Comparison of ENCODE assay signal across 8 cellular contexts in the genomic region with DNA sequence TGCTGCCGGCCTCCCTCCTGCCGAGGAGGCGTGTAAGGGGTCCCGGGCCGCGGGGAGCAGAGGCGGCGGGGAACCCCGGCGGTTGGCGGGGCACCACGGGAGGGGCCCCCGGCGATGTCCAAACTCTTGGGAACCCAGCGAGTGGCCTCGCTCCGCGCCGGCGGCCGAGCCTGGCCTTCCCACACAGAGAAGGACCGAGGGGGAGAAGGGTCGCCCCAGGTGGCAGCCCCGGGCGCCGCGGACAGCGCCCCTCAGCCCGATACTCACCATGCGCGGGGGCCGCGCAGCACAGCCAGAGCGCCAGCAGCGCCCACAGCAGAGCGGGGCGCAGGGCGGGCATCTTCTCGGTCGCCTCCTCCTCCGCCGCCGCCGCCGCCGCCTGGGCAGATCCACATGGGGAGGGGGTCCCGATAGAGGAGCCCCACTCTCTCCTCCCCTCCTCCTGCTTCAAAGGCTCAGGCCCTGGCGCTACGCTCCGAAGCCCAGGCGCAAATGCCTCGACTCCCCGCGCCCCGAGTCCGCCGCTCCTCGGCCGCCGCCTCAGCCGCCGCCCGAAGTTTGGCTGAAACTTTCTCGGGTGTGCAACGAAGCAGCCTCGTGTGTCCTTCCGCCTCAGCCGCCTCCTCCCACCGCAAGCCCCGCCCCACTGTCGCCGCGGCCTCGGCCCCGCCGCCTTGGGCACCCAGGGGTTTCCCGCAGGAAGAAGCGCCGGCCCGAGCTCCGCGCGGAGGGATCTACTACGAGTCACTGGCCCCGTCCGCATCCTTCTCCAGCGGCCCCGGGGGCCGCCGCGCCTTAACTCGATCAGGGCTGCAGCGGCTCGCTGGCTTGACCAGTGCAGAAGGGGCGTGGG. TPM values are rescaled to one million over a fixed set of nuclear protein-coding genes. Genes with fewer than 3 reads are reported as not detected.
DNase-seq lines count a peak whose midpoint lies in the region; ATAC-seq and TF ChIP-seq lines count a peak whose summit lies in the region.
"Not testable (repeated sequence)": the region's sequence is repeated elsewhere in the genome, so short reads cannot be mapped to it uniquely, and the experiment has no call there.

NOTCH2 (minus strand) TSS at position 596 of the 853 bp plus-strand sequence; CDS start at position 340, 256 bp downstream.

- ATAC-seq in GM18907 (IDR thresholded peaks at IDR 0.05; ENCODE audit: unreplicated experiment), result peak; percentile 60

- TF ChIP-seq CTCF in epithelial cell of proximal tubule (conservative IDR thresholded peaks at IDR 0.05; ENCODE audit: low read depth, low read length); vagina (IDR thresholded peaks at IDR 0.05): not testable (repeated sequence)

- TF ChIP-seq POLR2A in vagina (IDR thresholded peaks at IDR 0.05), result peak in 1 of 2 donors; percentile 37

- peak within 1 kb of the TSS; percentile 60 for H3K4me3 ChIP-seq in epithelial cell of proximal tubule (ENCODE audit: low read depth, low read length)
- peak within 1 kb of the TSS; percentile 52 to 71 for H3K4me3 ChIP-seq in vagina

- not testable (repeated sequence) for H3K4me1 ChIP-seq in vagina

- DNase-seq in NAMALWA (ENCODE audit: low spot score) (peak; percentile 28), T-helper 22 cell (ENCODE audit: low read depth) (peak; percentile 59), lung microvascular endothelial cell (ENCODE audit: low read depth in 2 of 2) (peak; percentile 24 to 36), vagina (ENCODE audit: extremely low spot score in 2 of 2) (peak in 1 of 2 donors; percentile 28)
- DNase-seq in activated effector memory CD4-positive, alpha-beta T cell treated with anti-CD3 and anti-CD28 coated beads, Interleukin-2, amount 50 U/mL, for 16 hours, result peak; percentile 90
- DNase-seq in epithelial cell of proximal tubule (ENCODE audit: low read depth), result not testable (repeated sequence)
- DNase-seq in stimulated activated CD4-positive, alpha-beta T cell treated with anti-CD3 and anti-CD28 coated beads, Interleukin-12 subunit alpha, Interleukin-12 subunit beta, amount 100 ng/mL, for 4 hours, result peak; percentile 55

- H3K27me3 ChIP-seq in vagina, result not testable (repeated sequence)

- peak within 1 kb of the TSS; percentile 92 for H3K27ac ChIP-seq in vagina

- not testable (repeated sequence) for H3K9me3 ChIP-seq in vagina

- intact Hi-C loops in vagina (cut with DNase I), result not testable (repeated sequence)

- not testable (repeated sequence) for H3K36me3 ChIP-seq in vagina

RNA-seq across cellular contexts. Expression of gene NOTCH2, which starts in this region (rescaled TPM):
- total RNA-seq in epithelial cell of proximal tubule (55.1 and 90.0 TPM in 2 replicates), lung microvascular endothelial cell (8.7 and 19.8 TPM in 2 replicates), vagina (75.6 TPM)
